In genomic region chr10:14526326-14526725, GRCh38 we compare ENCODE assay signal across 16 cellular contexts.
"Had no signal": no experiment of that assay in that cellular context is flagged by ENCODE, and none has a peak within 500 bp of the region (broad histone marks: within the 10 kb centered on the region; RNA-seq: fewer than 3 reads in every experiment).

No MANE protein-coding gene starts in this region.

- H3K4me1 ChIP-seq: esophagus squamous epithelium, neural progenitor cell, thyroid gland, uterus had no signal

- H3K4me3 ChIP-seq: body of pancreas, colonic mucosa, esophagus squamous epithelium, neural progenitor cell, pancreas, thyroid gland, uterus had no signal

- DNase-seq: activated B cell treated with CpG ODN at 0.5 μM for 24 hours; activated naive CD4-positive, alpha-beta T cell treated with Interleukin-2 at 50 U/mL for 16 hours; amniotic stem cell; body of pancreas; caudate nucleus; colonic mucosa; esophagus squamous epithelium; glutamatergic neuron; pancreas; SHP77; stimulated activated CD4-positive, alpha-beta T cell treated with anti-CD3 and anti-CD28 coated beads, Interleukin-1b, Interleukin-23, amount 100 ng/mL, for 48 hours; T-helper 2 cell; thyroid gland; uterus had no signal

- H3K4me3 Mint-ChIP-seq: activated B cell treated with CpG ODN at 0.5 μM for 24 hours, neural progenitor cell had no signal

- ATAC-seq: body of pancreas, pancreas, SK-N-SH treated with all-trans-retinoic acid at 6 μM for 48 hours had no signal

- H3K36me3 ChIP-seq: colonic mucosa, neural progenitor cell had no signal

- H3K27ac ChIP-seq: body of pancreas, esophagus squamous epithelium, neural progenitor cell, pancreas, thyroid gland, uterus had no signal

- H2AFZ ChIP-seq: neural progenitor cell had no signal

- H3K4me2 ChIP-seq: neural progenitor cell had no signal

- H3K9me3 ChIP-seq: body of pancreas, colonic mucosa, esophagus squamous epithelium, pancreas, thyroid gland, uterus had no signal

- H3K27me3 ChIP-seq: body of pancreas, colonic mucosa, esophagus squamous epithelium, neural progenitor cell, pancreas, thyroid gland, uterus had no signal

- H3K9me3 Mint-ChIP-seq: activated B cell treated with CpG ODN at 0.5 μM for 24 hours, neural progenitor cell had no signal

- H3K27ac Mint-ChIP-seq: activated B cell treated with CpG ODN at 0.5 μM for 24 hours, neural progenitor cell had no signal

- H3K27me3 Mint-ChIP-seq: activated B cell treated with CpG ODN at 0.5 μM for 24 hours had no signal
